23 cellular contexts compared by ENCODE assay signal in the genomic region with DNA sequence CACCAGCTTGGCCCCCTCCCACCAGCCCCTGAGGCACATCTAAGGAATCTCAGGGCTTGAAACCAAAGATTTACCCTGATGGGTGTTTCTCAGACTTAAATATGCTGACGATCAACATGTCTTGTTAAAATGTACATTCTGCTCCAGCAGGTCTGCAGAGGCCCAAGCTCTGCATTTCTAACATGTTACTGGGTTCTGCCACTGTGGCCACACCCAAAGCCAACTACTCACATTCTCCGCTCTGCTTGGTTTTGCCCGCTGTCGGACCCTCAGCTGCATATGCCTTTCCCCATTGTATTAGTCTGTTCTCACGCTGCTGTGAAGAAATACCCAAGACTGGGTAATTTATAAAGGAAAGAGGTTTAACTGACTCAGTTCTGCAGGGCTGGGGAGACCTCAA. TPM values are rescaled to one million over a fixed set of nuclear protein-coding genes. Genes with fewer than 3 reads are reported as not detected.
A peak's percentile ranks its signal among the peaks of the same experiment; 100 is the strongest.
DNase-seq lines count a peak whose midpoint lies in the region; ATAC-seq, FAIRE-seq and TF ChIP-seq lines count a peak whose summit lies in the region.
"Had no signal": no experiment of that assay in that cellular context is flagged by ENCODE, and none has a peak within 500 bp of the region (broad histone marks: within the 10 kb centered on the region; RNA-seq: fewer than 3 reads in every experiment).

No MANE protein-coding gene starts in this region.

- H3K4me1 Mint-ChIP-seq in CD4-positive, CD25-positive, alpha-beta regulatory T cell: peaks cover 59 to 99% (median 90%) of the 10 kb centered on the region in 4 donors
- peaks cover 96% of the 10 kb centered on the region for H3K4me1 Mint-ChIP-seq in activated naive CD8-positive, alpha-beta T cell (ENCODE audit: low read depth)
- H3K4me1 Mint-ChIP-seq in naive thymus-derived CD8-positive, alpha-beta T cell: peaks cover 72 to 100% (median 98%) of the 10 kb centered on the region in 4 donors

- peak overlapping the region; percentile 45 for H3K27ac ChIP-seq in CD4-positive, CD25-positive, alpha-beta regulatory T cell (ENCODE audit: insufficient read depth, low read length, poor library complexity, severe bottlenecking)
- no peak overlapping the region for H3K27ac ChIP-seq in right cardiac atrium (ENCODE audit: low read length)
- H3K27ac ChIP-seq: C4-2B, cardiac muscle cell, right atrium auricular region, suprapubic skin, VCaP had no signal

- no peaks in the 10 kb centered on the region for H3K9me3 ChIP-seq in CD4-positive, CD25-positive, alpha-beta regulatory T cell (ENCODE audit: control insufficient read depth in 2 of 2, low read length in 2 of 2)
- H3K9me3 ChIP-seq in right cardiac atrium (ENCODE audit: control insufficient read depth, low read length): no peaks in the 10 kb centered on the region
- H3K9me3 ChIP-seq: mucosa of descending colon, right atrium auricular region, suprapubic skin had no signal

- no peak for TF ChIP-seq POLR2A in GM12892 (IDR thresholded peaks at IDR 0.05; ENCODE audit: low read depth, low read length)

- 97% methylated on average over 5 of the region's 5 CpGs for WGBS in right cardiac atrium

- H3K4me1 ChIP-seq in CD4-positive, CD25-positive, alpha-beta regulatory T cell (ENCODE audit: control insufficient read depth, insufficient read depth, low read length, poor library complexity, severe bottlenecking): peaks cover 96% of the 10 kb centered on the region
- peaks cover 4% of the 10 kb centered on the region for H3K4me1 ChIP-seq in right cardiac atrium (ENCODE audit: control insufficient read depth, insufficient read depth, low read length)

- DNase-seq in CD4-positive, CD25-positive, alpha-beta regulatory T cell: no peak
- DNase-seq in GM12892 (ENCODE audit: insufficient read length): no peak
- no peak for DNase-seq in naive thymus-derived CD8-positive, alpha-beta T cell
- no peak for DNase-seq in NCI-H1048 (lab: John Stamatoyannopoulos, UW)
- no peak for DNase-seq in HCEC 1CT
- DNase-seq in right cardiac atrium: no peak
- DNase-seq in putamen (ENCODE audit: low spot score): no peak
- DNase-seq: activated CD4-positive, alpha-beta T cell treated with anti-CD3 and anti-CD28 coated beads, Interleukin-2, amount 50 U/mL, for 48 hours; GOT3; heart right ventricle; left ventricle myocardium superior; mucosa of descending colon; NCI-H1436 treated with DMSO at 0.1 percent for 48 hours; NCI-H2171 treated with DMSO at 0.1 percent for 48 hours; NCI-H69; stimulated activated CD8-positive, alpha-beta memory T cell treated with anti-CD3 and anti-CD28 coated beads, Interleukin-4, amount 100 ng/mL, for 48 hours had no signal

- no peak overlapping the region for H3K4me3 ChIP-seq in CD4-positive, CD25-positive, alpha-beta regulatory T cell (ENCODE audit: low read depth, low read length)
- no peak overlapping the region for H3K4me3 ChIP-seq in right cardiac atrium (ENCODE audit: low read length)
- H3K4me3 ChIP-seq: cardiac muscle cell, heart right ventricle, mucosa of descending colon, right atrium auricular region, suprapubic skin had no signal

- peaks cover 0 to 2% (median 0%) of the 10 kb centered on the region in 7 donors for H3K9me3 Mint-ChIP-seq in CD4-positive, CD25-positive, alpha-beta regulatory T cell
- no peaks in the 10 kb centered on the region for H3K9me3 Mint-ChIP-seq in activated naive CD8-positive, alpha-beta T cell (ENCODE audit: low read depth)
- H3K9me3 Mint-ChIP-seq in naive thymus-derived CD8-positive, alpha-beta T cell: no peaks in the 10 kb centered on the region
- H3K9me3 Mint-ChIP-seq: T-helper 1 cell treated with Interleukin-12 subunit alpha and Interleukin-12 subunit beta and Interleukin-4 antibody, amounts not matched to agents 30 μg/mL and 1 μg/mL, for 36 hours had no signal

- ATAC-seq in CD4-positive, CD25-positive, alpha-beta regulatory T cell (ENCODE audit: low read depth in 2 of 2): no peak
- ATAC-seq in naive thymus-derived CD8-positive, alpha-beta T cell: no peak
- ATAC-seq in right cardiac atrium: no peak
- ATAC-seq: heart right ventricle, mucosa of descending colon had no signal

- intact Hi-C loops in right cardiac atrium (cut with DNase I): no loop called here

- H3K27me3 Mint-ChIP-seq in CD4-positive, CD25-positive, alpha-beta regulatory T cell: no peaks in the 10 kb centered on the region
- no peaks in the 10 kb centered on the region for H3K27me3 Mint-ChIP-seq in activated naive CD8-positive, alpha-beta T cell
- no peaks in the 10 kb centered on the region for H3K27me3 Mint-ChIP-seq in naive thymus-derived CD8-positive, alpha-beta T cell

- POLR2A ChIA-PET in naive thymus-derived CD8-positive, alpha-beta T cell (lab: Charles Lee): interaction anchor here (1.2 to 3.0 kb wide), 5 partner anchors 8 to 50 kb away, joined by 5 to 18 read pairs (median 7); no protein-coding TSS in a partner anchor

- peak overlapping the region; percentile 17 to 82 (median 32) for H3K4me3 Mint-ChIP-seq in CD4-positive, CD25-positive, alpha-beta regulatory T cell
- peak overlapping the region; percentile 28 for H3K4me3 Mint-ChIP-seq in activated naive CD8-positive, alpha-beta T cell
- H3K4me3 Mint-ChIP-seq in naive thymus-derived CD8-positive, alpha-beta T cell: peak overlapping the region; percentile 26 to 75 (median 58)
- H3K4me3 Mint-ChIP-seq: T-helper 1 cell treated with Interleukin-12 subunit alpha and Interleukin-12 subunit beta and Interleukin-4 antibody, amounts not matched to agents 30 μg/mL and 1 μg/mL, for 36 hours had no signal

- H3K36me3 ChIP-seq in CD4-positive, CD25-positive, alpha-beta regulatory T cell (ENCODE audit: control insufficient read depth, insufficient read depth, low read length): peaks cover 4% of the 10 kb centered on the region
- H3K36me3 ChIP-seq: cardiac muscle cell, heart right ventricle, right atrium auricular region, suprapubic skin had no signal

- H3K27ac Mint-ChIP-seq in CD4-positive, CD25-positive, alpha-beta regulatory T cell: peak overlapping the region; percentile 39 to 79 (median 74)
- H3K27ac Mint-ChIP-seq in activated naive CD8-positive, alpha-beta T cell: peak overlapping the region; percentile 72
- peak overlapping the region; percentile 38 to 92 (median 86) for H3K27ac Mint-ChIP-seq in naive thymus-derived CD8-positive, alpha-beta T cell
- H3K27ac Mint-ChIP-seq: T-helper 1 cell treated with Interleukin-12 subunit alpha and Interleukin-12 subunit beta and Interleukin-4 antibody, amounts not matched to agents 30 μg/mL and 1 μg/mL, for 36 hours had no signal

- FAIRE-seq in GM12892 (lab: Jason Lieb, UNC): peak; percentile 30

- peaks cover 25% of the 10 kb centered on the region for H3K36me3 Mint-ChIP-seq in CD4-positive, CD25-positive, alpha-beta regulatory T cell
- H3K36me3 Mint-ChIP-seq in activated naive CD8-positive, alpha-beta T cell: peaks cover 20% of the 10 kb centered on the region
- peaks cover 0 to 41% (median 9%) of the 10 kb centered on the region in 3 donors for H3K36me3 Mint-ChIP-seq in naive thymus-derived CD8-positive, alpha-beta T cell

- no peaks in the 10 kb centered on the region for H3K27me3 ChIP-seq in CD4-positive, CD25-positive, alpha-beta regulatory T cell (ENCODE audit: control insufficient read depth, insufficient read depth, low read length)
- H3K27me3 ChIP-seq in right cardiac atrium (ENCODE audit: control insufficient read depth, insufficient read depth): no peaks in the 10 kb centered on the region
- H3K27me3 ChIP-seq: cardiac muscle cell, heart right ventricle, right atrium auricular region, suprapubic skin had no signal

RNA-seq across cellular contexts. Expression of a gene that starts 8.8 kb away (rescaled TPM):
- 156 TPM for total RNA-seq in CD4-positive, CD25-positive, alpha-beta regulatory T cell
- polyA plus RNA-seq in CD4-positive, CD25-positive, alpha-beta regulatory T cell: 10 to 100 TPM; 41.3 to 68.8 (median 49.1) TPM
- 66.0 TPM for polyA plus RNA-seq in GM12892 (2012; ENCODE audit: missing spikeins)
- total RNA-seq in naive thymus-derived CD8-positive, alpha-beta T cell: 100 to 1,000 TPM; 152 to 169 TPM
- 10 to 100 TPM; 54.3 to 77.5 (median 59.9) TPM for polyA plus RNA-seq in naive thymus-derived CD8-positive, alpha-beta T cell
- total RNA-seq in right cardiac atrium: 10 to 100 TPM; 21.4 to 31.7 (median 24.5) TPM
- 10.1 TPM for polyA plus RNA-seq in right cardiac atrium
